ENCODE assay signal across 29 cellular contexts in the genomic region with DNA sequence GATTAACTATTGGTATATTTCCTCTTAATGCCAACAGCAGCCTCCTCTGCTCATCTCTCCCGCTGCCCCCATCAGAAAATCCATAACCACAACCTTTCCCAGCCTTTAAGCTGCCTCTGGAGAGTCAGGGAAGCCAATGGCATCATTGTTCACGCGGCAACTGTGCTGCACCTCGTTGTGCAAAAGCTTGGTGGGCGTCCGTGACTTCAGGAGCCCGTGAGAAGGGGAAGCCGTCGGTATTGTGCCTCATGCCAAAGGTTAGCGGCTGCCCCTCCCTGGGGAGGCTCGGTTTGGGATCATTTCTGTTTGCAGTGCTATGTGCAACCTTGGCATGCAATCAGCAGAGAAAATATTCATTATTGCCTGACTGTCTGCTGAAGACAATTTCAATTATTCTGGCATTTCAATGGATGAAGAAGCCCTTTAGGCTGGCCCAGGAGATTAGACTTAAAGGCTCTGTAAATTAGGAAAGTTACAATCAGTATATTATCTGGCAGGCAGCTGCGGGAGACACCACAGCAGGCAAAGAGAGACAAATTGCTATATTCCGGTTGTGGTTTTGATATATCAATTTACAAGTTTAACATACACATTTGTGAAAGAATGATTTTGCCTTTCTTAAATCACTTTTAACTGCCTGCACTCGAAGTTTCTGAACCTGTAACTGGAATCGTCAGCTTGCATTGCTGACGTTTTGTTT.
DNase-seq lines count a peak whose midpoint lies in the region; ATAC-seq, FAIRE-seq and TF ChIP-seq lines count a peak whose summit lies in the region.
"Had no signal": no experiment of that assay in that cellular context is flagged by ENCODE, and none has a peak within 500 bp of the region (broad histone marks: within the 10 kb centered on the region; RNA-seq: fewer than 3 reads in every experiment).

No MANE protein-coding gene starts in this region.

- CTCF ChIA-PET in HepG2 (lab: Yijun Ruan, JAX; ENCODE audit: low intra/inter-chr PET ratio, low total read pairs), result no interaction called here

- H3K27me3 ChIP-seq in HepG2 (ENCODE audit: control insufficient read depth in 1 of 2, insufficient read depth in 2 of 2, low read length in 2 of 2) (peaks cover 0 to 39% of the 10 kb centered on the region in 2 experiments; a peak in 2 of 5 replicates), right lobe of liver (peaks cover 0 to 5% of the 10 kb centered on the region in 2 donors)
- H3K27me3 ChIP-seq: BLaER1 had no signal

- H3K4me3 ChIP-seq in HepG2 (replicated peaks in 1 of 3; ENCODE audit: insufficient read depth in 1 of 3, low read depth in 2 of 3, low read length in 3 of 3), result no peak overlapping the region
- H3K4me3 ChIP-seq in right lobe of liver, result no peak overlapping the region
- H3K4me3 ChIP-seq: BLaER1, K562, PC-9, SJSA1 had no signal

- no peak for TF ChIP-seq RAD21 in HepG2 (CRISPR knock-in tag; IDR thresholded peaks at IDR 0.05)

- intact Hi-C loops in HepG2 (cut with micrococcal nuclease; ENCODE audit: unreplicated experiment) (no loop called here), right lobe of liver (cut with DNase I) (no loop called here), Right ventricle myocardium superior (cut with DNase I) (no loop called here)

- FAIRE-seq in HepG2 (lab: Jason Lieb, UNC), result no peak
- FAIRE-seq: G401.6, K562 had no signal

- TF ChIP-seq CTCF in HepG2 (CRISPR knock-in tag; IDR thresholded peaks at IDR 0.05) (no peak), right lobe of liver (IDR thresholded peaks at IDR 0.05) (no peak), nephron progenitor cell (IDR thresholded peaks at IDR 0.05) (no peak)

- no peak overlapping the region for H3K4me2 ChIP-seq in HepG2 (ENCODE audit: low read depth, low read length)
- H3K4me2 ChIP-seq: BLaER1, PC-9 had no signal

- no peaks in the 10 kb centered on the region for H3K79me2 ChIP-seq in HepG2 (ENCODE audit: insufficient read depth, low read length)

- no peak overlapping the region for H2AFZ ChIP-seq in HepG2 (ENCODE audit: low read length)
- H2AFZ ChIP-seq: PC-9 had no signal

- H3K36me3 Mint-ChIP-seq in nephron progenitor cell (ENCODE audit: low read depth), result no peaks in the 10 kb centered on the region
- H3K36me3 Mint-ChIP-seq in activated T-cell treated with anti-CD3 and anti-CD28 coated beads, Interleukin-2, amount 50 U/mL, for 24 hours (ENCODE audit: low read depth), result no peaks in the 10 kb centered on the region
- H3K36me3 Mint-ChIP-seq: CD4-positive, CD25-positive, alpha-beta regulatory T cell had no signal

- H3K4me1 ChIP-seq in HepG2 (ENCODE audit: insufficient read depth, low read length) (no peaks in the 10 kb centered on the region), right lobe of liver (no peaks in the 10 kb centered on the region)
- H3K4me1 ChIP-seq: SJSA1 had no signal

- POLR2A ChIA-PET in HepG2 (lab: Yijun Ruan, JAX), result no interaction called here

- TF ChIP-seq EP300 in HepG2 (IDR thresholded peaks at IDR 0.05; ENCODE audit: low read depth in 2 of 2, low read length in 2 of 2), result no peak
- TF ChIP-seq EP300 in HepG2 (CRISPR knock-in tag; IDR thresholded peaks at IDR 0.05; ENCODE audit: borderline replicate concordance), result no peak

- H3K9ac ChIP-seq in HepG2 (ENCODE audit: insufficient read depth, low read depth, low read length), result no peak overlapping the region
- H3K9ac ChIP-seq: BLaER1 had no signal

- H3K9me3 Mint-ChIP-seq in nephron progenitor cell, result no peaks in the 10 kb centered on the region
- H3K9me3 Mint-ChIP-seq in activated T-cell treated with anti-CD3 and anti-CD28 coated beads, Interleukin-2, amount 50 U/mL, for 24 hours, result no peaks in the 10 kb centered on the region
- H3K9me3 Mint-ChIP-seq: CD4-positive, CD25-positive, alpha-beta regulatory T cell had no signal

- no peak overlapping the region for H3K4me3 Mint-ChIP-seq in nephron progenitor cell
- H3K4me3 Mint-ChIP-seq in activated T-cell treated with anti-CD3 and anti-CD28 coated beads, Interleukin-2, amount 50 U/mL, for 24 hours, result no peak overlapping the region

- in situ Hi-C loops in HepG2 (cut with HindIII; ENCODE audit: extremely low pct_ligation_motif_present, low pct_unique_long_range_greater_than_20kb), result no loop called here

- H3K9me3 ChIP-seq in HepG2 (ENCODE audit: low read length) (no peaks in the 10 kb centered on the region), right lobe of liver (no peaks in the 10 kb centered on the region)
- H3K9me3 ChIP-seq: BLaER1, SJSA1 had no signal

- H3K27ac ChIP-seq in HepG2 (ENCODE audit: extremely low read length, insufficient read depth, low read length) (no peak overlapping the region), right lobe of liver (no peak overlapping the region)
- H3K27ac ChIP-seq: BLaER1, PC-9, SJSA1 had no signal

- ATAC-seq in HepG2 (no peak), right lobe of liver (no peak), Right ventricle myocardium superior (ENCODE audit: poor library complexity) (no peak)
- ATAC-seq: HCT116, K562, Right ventricle myocardium inferior had no signal

- H4K20me1 ChIP-seq in HepG2 (ENCODE audit: insufficient read depth, low read length), result no peaks in the 10 kb centered on the region
- H4K20me1 ChIP-seq: BLaER1 had no signal

- peaks cover 12% of the 10 kb centered on the region for H3K4me1 Mint-ChIP-seq in nephron progenitor cell
- peaks cover 3% of the 10 kb centered on the region for H3K4me1 Mint-ChIP-seq in activated T-cell treated with anti-CD3 and anti-CD28 coated beads, Interleukin-2, amount 50 U/mL, for 24 hours (ENCODE audit: low read depth)

- 9% methylated on average over 16 of the region's 16 CpGs for WGBS in HepG2 (ENCODE audit: low lambda C conversion rate)
- WGBS in right lobe of liver (ENCODE audit: insufficient coverage, low coverage, low lambda C conversion rate, missing lambda C conversion rate), result 35% methylated on average over 14 of the region's 16 CpGs

- BruUV-seq in HepG2 (replicated peaks; lab: Mats Ljungman, UMichigan), result no TSS peak

- TF ChIP-seq POLR2A in HepG2 (IDR thresholded peaks at IDR 0.05; ENCODE audit: insufficient read depth in 1 of 2, low read depth in 2 of 2, low read length in 2 of 2) (no peak), right lobe of liver (IDR thresholded peaks at IDR 0.05) (no peak)

- H3K27me3 Mint-ChIP-seq in nephron progenitor cell (ENCODE audit: low read depth, poor library complexity), result peaks cover 76% of the 10 kb centered on the region
- no peaks in the 10 kb centered on the region for H3K27me3 Mint-ChIP-seq in activated T-cell treated with anti-CD3 and anti-CD28 coated beads, Interleukin-2, amount 50 U/mL, for 24 hours

- DNase-seq in HepG2 (ENCODE audit: low spot score) (no peak), right lobe of liver (no peak), OCI-M1 (lab: John Stamatoyannopoulos, UW) (peak; percentile 27), nephron progenitor cell (peak; percentile 10), COLO829 (ENCODE audit: low spot score) (no peak), Right ventricle myocardium superior (no peak)
- DNase-seq in activated CD8-positive, alpha-beta memory T cell treated with anti-CD3 and anti-CD28 coated beads, Interleukin-2, amount 50 U/mL, for 48 hours, result no peak
- DNase-seq in activated T-cell treated with anti-CD3 and anti-CD28 coated beads, Interleukin-2, amount 50 U/mL, for 24 hours, result no peak
- DNase-seq: 8988T; CD4-positive, CD25-positive, alpha-beta regulatory T cell; DMS53; Kasumi-1; MV-4-11; NCI-H1105 treated with DMSO at 0.1 percent for 48 hours; NCI-H146; NCI-H1930; NCI-H2107; NCI-H446 treated with DMSO at 0.1 percent for 48 hours; NCI-H526; NCI-H82; NK-92 treated with Interleukin-12 subunit alpha and Interleukin-12 subunit beta, amount 100 ng/mL, for 24 hours; PC-9; SW 1271 had no signal

- no peaks in the 10 kb centered on the region for H3K36me3 ChIP-seq in HepG2 (replicated peaks in 1 of 2; ENCODE audit: control insufficient read depth in 1 of 2, insufficient read depth in 2 of 2, low read length in 2 of 2)
- no peaks in the 10 kb centered on the region for H3K36me3 ChIP-seq in right lobe of liver
- H3K36me3 ChIP-seq: BLaER1, SJSA1 had no signal

- H3K27ac Mint-ChIP-seq in nephron progenitor cell, result no peak overlapping the region
- H3K27ac Mint-ChIP-seq in activated T-cell treated with anti-CD3 and anti-CD28 coated beads, Interleukin-2, amount 50 U/mL, for 24 hours, result no peak overlapping the region

TF ChIP-seq in HepG2, 621 proteins besides CTCF, POLR2A, EP300 and RAD21:
- no peak for TF ChIP-seq MEIS2 (CRISPR knock-in tag; IDR thresholded peaks at IDR 0.05)
- no peak for TF ChIP-seq ZNF746 (CRISPR knock-in tag; IDR thresholded peaks at IDR 0.05)
- TF ChIP-seq, protein P1, sequence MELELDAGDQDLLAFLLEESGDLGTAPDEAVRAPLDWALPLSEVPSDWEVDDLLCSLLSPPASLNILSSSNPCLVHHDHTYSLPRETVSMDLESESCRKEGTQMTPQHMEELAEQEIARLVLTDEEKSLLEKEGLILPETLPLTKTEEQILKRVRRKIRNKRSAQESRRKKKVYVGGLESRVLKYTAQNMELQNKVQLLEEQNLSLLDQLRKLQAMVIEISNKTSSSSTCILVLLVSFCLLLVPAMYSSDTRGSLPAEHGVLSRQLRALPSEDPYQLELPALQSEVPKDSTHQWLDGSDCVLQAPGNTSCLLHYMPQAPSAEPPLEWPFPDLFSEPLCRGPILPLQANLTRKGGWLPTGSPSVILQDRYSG (CRISPR knock-in tag; IDR thresholded peaks at IDR 0.05), result no peak
- TF ChIP-seq MAFF (IDR thresholded peaks at IDR 0.05; ENCODE audit: low read depth, low read length), result no peak
- no peak for TF ChIP-seq ZNF329 (CRISPR knock-in tag; IDR thresholded peaks at IDR 0.05; ENCODE audit: low read depth)
- no peak for TF ChIP-seq RBAK (CRISPR knock-in tag; IDR thresholded peaks at IDR 0.05)
- 0 out of 2 replicates have a peak, but pooled peaks have one; percentile 40 for TF ChIP-seq EZH2 (conservative IDR thresholded peaks at IDR 0.05; ENCODE audit: low read depth, low read length)
- TF ChIP-seq CEBPB (IDR thresholded peaks at IDR 0.05; ENCODE audit: borderline replicate concordance, low read depth, low read length), result no peak
- TF ChIP-seq CBX2 (IDR thresholded peaks at IDR 0.05; ENCODE audit: low read depth, low read length), result 0 out of 2 replicates have a peak, but pooled peaks have one; percentile 34
- no peak for TF ChIP-seq CBX2 (CRISPR knock-in tag; IDR thresholded peaks at IDR 0.05; ENCODE audit: low read depth)
- no peak for TF ChIP-seq ZNF644 (CRISPR knock-in tag; IDR thresholded peaks at IDR 0.05; ENCODE audit: low read depth)

Comparison
In these comparisons a context has a peak if more than half of its experiments do, and no peak if none do; other contexts are left out.
1. DNase-seq: peak in OCI-M1 (single experiment) and nephron progenitor cell (single experiment); none in HepG2 (single experiment), right lobe of liver (0 of 3), COLO829 (single experiment), Right ventricle myocardium superior (single experiment), activated CD8-positive, alpha-beta memory T cell treated with anti-CD3 and anti-CD28 coated beads, Interleukin-2, amount 50 U/mL, for 48 hours (single experiment) and activated T-cell treated with anti-CD3 and anti-CD28 coated beads, Interleukin-2, amount 50 U/mL, for 24 hours (single experiment).